In genomic region chrX:130120746-130121504, GRCh38 we compare ENCODE assay signal across 1 cellular context.
TF ChIP-seq lines count a peak whose summit lies in the region.

No MANE protein-coding gene starts in this region.

TF ChIP-seq in IMR-90, 13 proteins besides CTCF, POLR2A, EP300 and RAD21 (continued from another document):
- TF ChIP-seq ELK1 (IDR thresholded peaks at IDR 0.05; ENCODE audit: borderline replicate concordance, low read depth, low read length), result no peak
- TF ChIP-seq CHD1 (IDR thresholded peaks at IDR 0.05; ENCODE audit: low read depth, low read length), result no peak
- peak; percentile 35; the same call in 1 of the 2 replicates for TF ChIP-seq MAZ (IDR thresholded peaks at IDR 0.05; ENCODE audit: borderline replicate concordance, low read depth, low read length)
- TF ChIP-seq SMC3 (IDR thresholded peaks at IDR 0.05; ENCODE audit: low read depth, low read length), result no peak; the same call in 1 of the 2 replicates
- TF ChIP-seq NFE2L2 (IDR thresholded peaks at IDR 0.05; ENCODE audit: low read depth, low read length), result peak; percentile 27; the same call in 1 of the 2 replicates
